ENCODE assay signal across 8 cellular contexts in the genomic region with DNA sequence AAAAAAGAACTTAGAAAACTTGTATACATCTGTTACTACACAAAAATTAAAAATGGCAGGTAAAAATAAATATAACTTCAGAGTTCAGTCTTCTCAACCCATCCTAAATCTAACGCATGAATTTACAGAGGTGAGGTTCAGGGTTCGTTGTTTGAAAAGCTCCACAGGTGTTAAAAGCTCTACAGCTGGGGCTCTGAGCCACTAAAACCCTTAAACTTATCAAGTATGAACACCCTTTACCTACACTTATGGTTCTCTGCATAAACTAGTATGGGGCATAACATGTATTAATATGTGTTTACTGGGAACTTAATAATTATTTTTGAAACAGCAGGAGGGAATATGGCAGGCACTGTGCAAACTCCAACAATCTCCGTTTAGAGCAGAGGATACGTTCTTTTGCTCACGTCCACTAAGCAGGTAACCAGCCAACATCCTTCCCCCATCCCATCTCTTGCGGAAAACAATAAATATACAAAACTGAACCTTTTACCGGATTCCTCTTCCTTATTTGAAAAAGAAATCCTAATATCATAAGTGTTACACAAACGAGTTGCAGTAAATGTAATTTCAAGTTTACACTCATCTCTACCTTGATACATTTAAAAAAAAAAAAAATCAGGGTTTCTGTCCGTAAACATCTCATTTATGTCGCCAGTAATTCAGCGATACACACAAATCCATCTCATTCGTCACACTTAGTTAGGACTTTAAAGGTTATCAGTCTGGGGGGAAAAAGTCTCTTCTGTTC. TPM values are rescaled to one million over a fixed set of nuclear protein-coding genes. Genes with fewer than 3 reads are reported as not detected.
DNase-seq lines count a peak whose midpoint lies in the region; ATAC-seq and TF ChIP-seq lines count a peak whose summit lies in the region.

No MANE protein-coding gene starts in this region.

- H3K4me1 Mint-ChIP-seq in HFFc6 (ENCODE audit: low read depth) (peaks cover 36% of the 10 kb centered on the region), brain (peaks cover 53% of the 10 kb centered on the region)

- DNase-seq in AG04450 (ENCODE audit: low read depth, low spot score) = no peak
- no peak for DNase-seq in HFFc6
- no peak for DNase-seq in DMS153 treated with DMSO at 0.1 percent for 48 hours (lab: John Stamatoyannopoulos, UW; ENCODE audit: unreplicated experiment)
- no peak for DNase-seq in hippocampal formation (lab: John Stamatoyannopoulos, UW)
- no peak for DNase-seq in activated effector memory CD4-positive, alpha-beta T cell treated with anti-CD3 and anti-CD28 coated beads, Interleukin-2, amount 50 U/mL, for 16 hours

- POLR2A ChIA-PET in AG04450 (lab: Yijun Ruan, JAX) = interaction anchor here (0.7 kb wide), 1 partner anchor 139 kb away, joined by 8 read pairs; no protein-coding TSS in a partner anchor

- no peaks in the 10 kb centered on the region for H3K36me3 ChIP-seq in mucosa of rectum (ENCODE audit: control insufficient read depth in 2 of 2, insufficient read depth in 2 of 2, low read length in 2 of 2)

- ATAC-seq in GM19452 (IDR thresholded peaks at IDR 0.05; ENCODE audit: unreplicated experiment) = no peak

- H3K27ac ChIP-seq in AG04450 (ENCODE audit: low read depth, low read length) (no peak overlapping the region), mucosa of rectum (ENCODE audit: low read depth in 2 of 2, low read length in 2 of 2) (no peak overlapping the region)

- no peaks in the 10 kb centered on the region for H3K36me3 Mint-ChIP-seq in HFFc6 (ENCODE audit: low read depth)
- no peaks in the 10 kb centered on the region for H3K36me3 Mint-ChIP-seq in brain

- no peaks in the 10 kb centered on the region for H3K9me3 Mint-ChIP-seq in HFFc6
- H3K9me3 Mint-ChIP-seq in brain = no peaks in the 10 kb centered on the region

- H3K27me3 Mint-ChIP-seq in HFFc6 (ENCODE audit: insufficient read depth) (peaks cover 2% of the 10 kb centered on the region; the same call in 1 of the 2 replicates), brain (peaks cover 10% of the 10 kb centered on the region)

- peaks cover 3 to 8% of the 10 kb centered on the region in 2 donors for H3K4me1 ChIP-seq in mucosa of rectum (ENCODE audit: control insufficient read depth in 2 of 2, insufficient read depth in 2 of 2, low read length in 2 of 2)

- peak overlapping the region; percentile 83 for H3K4me3 ChIP-seq in AG04450 (ENCODE audit: low read depth, low read length)
- H3K4me3 ChIP-seq in mucosa of rectum (ENCODE audit: low read length in 2 of 2) = peak overlapping the region; percentile 69 to 96

- H3K27me3 ChIP-seq in AG04450 (ENCODE audit: control insufficient read depth, insufficient read depth, low read length) = no peaks in the 10 kb centered on the region
- no peaks in the 10 kb centered on the region for H3K27me3 ChIP-seq in mucosa of rectum (ENCODE audit: control insufficient read depth in 2 of 2, insufficient read depth in 2 of 2, low read length in 2 of 2)

- CTCF ChIA-PET in AG04450 (lab: Charles Lee) = no interaction called here

- TF ChIP-seq CTCF in AG04450 (IDR thresholded peaks at IDR 0.05; ENCODE audit: low read depth, low read length) (no peak), HFFc6 (IDR thresholded peaks at IDR 0.05) (no peak), brain (conservative IDR thresholded peaks at IDR 0.05) (no peak)

- peak overlapping the region; percentile 79 to 92 for H3K9ac ChIP-seq in mucosa of rectum (ENCODE audit: low read depth in 1 of 2, low read length in 2 of 2)

- H3K27ac Mint-ChIP-seq in HFFc6 (peak overlapping the region; percentile 67), brain (peak overlapping the region; percentile 92 to 96 (median 93))

- H3K4me3 Mint-ChIP-seq in HFFc6 = peak overlapping the region; percentile 94
- peak overlapping the region; percentile 93 to 97 (median 95) for H3K4me3 Mint-ChIP-seq in brain

- H3K9me3 ChIP-seq in AG04450 (ENCODE audit: control insufficient read depth, insufficient read depth, low read length) = no peaks in the 10 kb centered on the region
- H3K9me3 ChIP-seq in mucosa of rectum (ENCODE audit: control insufficient read depth in 2 of 2, low read length in 2 of 2) = no peaks in the 10 kb centered on the region

RNA-seq across cellular contexts. Expression of gene PIAS2, which starts 1.3 kb away (rescaled TPM):
- polyA plus RNA-seq in AG04450 (2011; rRNA removed) (10.0 and 10.1 TPM in 2 replicates), brain (ENCODE audit: insufficient read depth, low read depth, low replicate concordance) (13.3 TPM)
- 15.5 and 18.9 TPM in 2 replicates for polyA minus RNA-seq in AG04450 (2011; rRNA and poly(A)+ RNA removed)
- 10 to 100 TPM; 23.2 to 26.2 (median 23.9) TPM for total RNA-seq in HFFc6 (2021; fragmentation: NEBNext Ultra II Directional; extraction: Animal tissue kit (Norgen Biotek cat#: 25700))

RNA-seq across cellular contexts. Expression of gene KATNAL2, which starts 1.4 kb away (rescaled TPM):
- 1.9 and 2.9 TPM in 2 replicates for polyA plus RNA-seq in AG04450 (2011; rRNA removed)
- 2.3 and 3.8 TPM in 2 replicates for polyA minus RNA-seq in AG04450 (2011; rRNA and poly(A)+ RNA removed)
- total RNA-seq in HFFc6 (2021; fragmentation: NEBNext Ultra II Directional; extraction: Animal tissue kit (Norgen Biotek cat#: 25700)) = under 1 TPM; 0.38 to 0.92 (median 0.66) TPM
- polyA plus RNA-seq in brain (ENCODE audit: insufficient read depth, low read depth, low replicate concordance) = 8.4 TPM
